9 cellular contexts compared by ENCODE assay signal in genomic region chr11:67289651-67290479, GRCh38. TPM values are rescaled to one million over a fixed set of nuclear protein-coding genes. Genes with fewer than 3 reads are reported as not detected.
DNase-seq lines count a peak whose midpoint lies in the region; ATAC-seq, FAIRE-seq and TF ChIP-seq lines count a peak whose summit lies in the region.
"Had no signal": no experiment of that assay in that cellular context is flagged by ENCODE, and none has a peak within 500 bp of the region (broad histone marks: within the 10 kb centered on the region; RNA-seq: fewer than 3 reads in every experiment).

No MANE protein-coding gene starts in this region.

- peak; percentile 2 to 3 for ATAC-seq in left cardiac atrium
- ATAC-seq in GM19467 (IDR thresholded peaks at IDR 0.05; ENCODE audit: unreplicated experiment) = no peak
- no peak for ATAC-seq in GM21526 (IDR thresholded peaks at IDR 0.05; ENCODE audit: low FRiP score, unreplicated experiment)

- peaks cover 0 to 62% (median 39%) of the 10 kb centered on the region in 4 donors for H3K4me1 ChIP-seq in sigmoid colon

- FAIRE-seq in GM19239 (lab: Jason Lieb, UNC) = no peak

- H3K27me3 ChIP-seq in sigmoid colon = no peaks in the 10 kb centered on the region
- H3K27me3 ChIP-seq: adrenal gland had no signal

- H3K4me1 Mint-ChIP-seq in T-helper 2 cell treated with Interferon-gamma antibody and Interleukin-4, amounts not matched to agents 5 μg/mL and 100 μg/mL, for 36 hours (ENCODE audit: low read depth) = peaks cover 41% of the 10 kb centered on the region
- H3K4me1 Mint-ChIP-seq in activated CD4-positive, alpha-beta memory T cell treated with anti-CD3 and anti-CD28 coated beads, Interleukin-2, amount 10 ng/mL, durations not matched to agents 7 days and 5 days = peaks cover 72% of the 10 kb centered on the region

- no peaks in the 10 kb centered on the region for H3K9me3 Mint-ChIP-seq in T-helper 2 cell treated with Interferon-gamma antibody and Interleukin-4, amounts not matched to agents 5 μg/mL and 100 μg/mL, for 36 hours
- H3K9me3 Mint-ChIP-seq in activated CD4-positive, alpha-beta memory T cell treated with anti-CD3 and anti-CD28 coated beads, Interleukin-2, amount 10 ng/mL, durations not matched to agents 7 days and 5 days = peaks cover 2% of the 10 kb centered on the region

- CTCF ChIA-PET in activated CD4-positive, alpha-beta memory T cell treated with anti-CD3 and anti-CD28 coated beads, Interleukin-2, amount 10 ng/mL, durations not matched to agents 7 days and 5 days (lab: Charles Lee) = interaction anchor here (0.9 to 4.1 kb wide), 6 partner anchors 12 to 28 kb away, joined by 3 to 32 read pairs (median 16); partner anchors contain the start of gene GRK2

- no peak for TF ChIP-seq CTCF in sigmoid colon (IDR thresholded peaks at IDR 0.05)

- H3K27ac ChIP-seq in sigmoid colon = peak overlapping the region; percentile 95 to 97 (median 96)

- intact Hi-C loops in left cardiac atrium (cut with DNase I) = no loop called here
- intact Hi-C loops in sigmoid colon (cut with DNase I) = loop anchor here (2.0 kb wide), 1 partner anchor 27 kb away; no protein-coding TSS in a partner anchor

- peaks cover 64% of the 10 kb centered on the region for H3K36me3 Mint-ChIP-seq in T-helper 2 cell treated with Interferon-gamma antibody and Interleukin-4, amounts not matched to agents 5 μg/mL and 100 μg/mL, for 36 hours (ENCODE audit: low read depth)
- peaks cover 74% of the 10 kb centered on the region for H3K36me3 Mint-ChIP-seq in activated CD4-positive, alpha-beta memory T cell treated with anti-CD3 and anti-CD28 coated beads, Interleukin-2, amount 10 ng/mL, durations not matched to agents 7 days and 5 days (ENCODE audit: low read depth)

- no peak for TF ChIP-seq POLR2A in sigmoid colon (IDR thresholded peaks at IDR 0.05)

- peak overlapping the region; percentile 90 for H3K27ac Mint-ChIP-seq in T-helper 2 cell treated with Interferon-gamma antibody and Interleukin-4, amounts not matched to agents 5 μg/mL and 100 μg/mL, for 36 hours
- H3K27ac Mint-ChIP-seq in activated CD4-positive, alpha-beta memory T cell treated with anti-CD3 and anti-CD28 coated beads, Interleukin-2, amount 10 ng/mL, durations not matched to agents 7 days and 5 days = peak overlapping the region; percentile 87

- POLR2A ChIA-PET in activated CD4-positive, alpha-beta memory T cell treated with anti-CD3 and anti-CD28 coated beads, Interleukin-2, amount 10 ng/mL, durations not matched to agents 7 days and 5 days (lab: Charles Lee) = interaction anchor here (1.2 to 12.9 kb wide), 8 partner anchors 12 to 172 kb away, joined by 3 to 494 read pairs (median 28); partner anchors contain the start of genes GRK2 and SSH3

- H3K36me3 ChIP-seq in sigmoid colon = peaks cover 13 to 39% (median 20%) of the 10 kb centered on the region in 4 donors

- no peaks in the 10 kb centered on the region for H3K9me3 ChIP-seq in sigmoid colon
- H3K9me3 ChIP-seq: adrenal gland had no signal

- DNase-seq in T-helper 2 cell treated with Interferon-gamma antibody and Interleukin-4, amounts not matched to agents 5 μg/mL and 100 μg/mL, for 36 hours (ENCODE audit: low spot score) = no peak
- DNase-seq in T-helper 2 cell = no peak
- DNase-seq in activated CD4-positive, alpha-beta memory T cell treated with anti-CD3 and anti-CD28 coated beads, Interleukin-2, amount 10 ng/mL, durations not matched to agents 7 days and 5 days = no peak
- DNase-seq in left cardiac atrium = peak; percentile 43
- peak; percentile 74 for DNase-seq in sigmoid colon
- DNase-seq in GM19239 (ENCODE audit: insufficient read length, low spot score) = no peak

- WGBS in sigmoid colon, 2 donors = 36 to 40% methylated on average over 36 of the region's 36 CpGs

- H3K27me3 Mint-ChIP-seq in T-helper 2 cell treated with Interferon-gamma antibody and Interleukin-4, amounts not matched to agents 5 μg/mL and 100 μg/mL, for 36 hours (ENCODE audit: low read depth) = no peaks in the 10 kb centered on the region
- no peaks in the 10 kb centered on the region for H3K27me3 Mint-ChIP-seq in activated CD4-positive, alpha-beta memory T cell treated with anti-CD3 and anti-CD28 coated beads, Interleukin-2, amount 10 ng/mL, durations not matched to agents 7 days and 5 days

- H3K4me3 Mint-ChIP-seq in T-helper 2 cell treated with Interferon-gamma antibody and Interleukin-4, amounts not matched to agents 5 μg/mL and 100 μg/mL, for 36 hours = peak overlapping the region; percentile 92
- H3K4me3 Mint-ChIP-seq in activated CD4-positive, alpha-beta memory T cell treated with anti-CD3 and anti-CD28 coated beads, Interleukin-2, amount 10 ng/mL, durations not matched to agents 7 days and 5 days = peak overlapping the region; percentile 94

- TF ChIP-seq EP300 in sigmoid colon (IDR thresholded peaks at IDR 0.05) = no peak

- H3K4me3 ChIP-seq in sigmoid colon = peak overlapping the region; percentile 81 to 91 (median 84)

RNA-seq across cellular contexts. Expression of gene ANKRD13D, which starts 0.8 kb away (rescaled TPM):
- total RNA-seq in activated CD4-positive, alpha-beta memory T cell treated with anti-CD3 and anti-CD28 coated beads, Interleukin-2, amount 10 ng/mL, durations not matched to agents 7 days and 5 days = 100 to 1,000 TPM; 157 to 163 TPM
- total RNA-seq in left cardiac atrium = 10 to 100 TPM; 22.1 to 22.6 TPM
- 10 to 100 TPM; 23.9 to 45.7 (median 24.2) TPM for total RNA-seq in sigmoid colon
- polyA plus RNA-seq in sigmoid colon = 10 to 100 TPM in 2 of 3 donors, 1 to 10 TPM in 1; 9.0 to 42.2 (median 16.8) TPM

RNA-seq across cellular contexts. Expression of gene SSH3, which starts 13.5 kb away (rescaled TPM):
- 10 to 100 TPM; 15.4 to 19.0 TPM for total RNA-seq in activated CD4-positive, alpha-beta memory T cell treated with anti-CD3 and anti-CD28 coated beads, Interleukin-2, amount 10 ng/mL, durations not matched to agents 7 days and 5 days
- total RNA-seq in left cardiac atrium = 10 to 100 TPM; 18.1 to 22.2 TPM
- 10 to 100 TPM; 20.0 to 37.7 (median 26.6) TPM for total RNA-seq in sigmoid colon
- 10 to 100 TPM; 15.6 to 39.0 (median 21.3) TPM for polyA plus RNA-seq in sigmoid colon

RNA-seq across cellular contexts. Expression of gene GRK2, which starts 23.6 kb away (rescaled TPM):
- total RNA-seq in activated CD4-positive, alpha-beta memory T cell treated with anti-CD3 and anti-CD28 coated beads, Interleukin-2, amount 10 ng/mL, durations not matched to agents 7 days and 5 days = 100 to 1,000 TPM; 333 to 338 TPM
- total RNA-seq in left cardiac atrium (10 to 100 TPM; 51.6 to 52.6 TPM), sigmoid colon (10 to 100 TPM; 32.1 to 48.2 (median 38.9) TPM)
- 100 to 1,000 TPM in 1 of 3 donors, 10 to 100 TPM in 2; 88.3 to 152 (median 92.0) TPM for polyA plus RNA-seq in sigmoid colon

Comparison
In these comparisons a context has a peak if more than half of its experiments do, and no peak if none do; other contexts are left out.
1. DNase-seq: peak in left cardiac atrium (single experiment) and sigmoid colon (single experiment); none in T-helper 2 cell treated with Interferon-gamma antibody and Interleukin-4, amounts not matched to agents 5 μg/mL and 100 μg/mL, for 36 hours (single experiment), T-helper 2 cell (0 of 5), activated CD4-positive, alpha-beta memory T cell treated with anti-CD3 and anti-CD28 coated beads, Interleukin-2, amount 10 ng/mL, durations not matched to agents 7 days and 5 days (single experiment) and GM19239 (single experiment).
2. ATAC-seq: peak in left cardiac atrium (2 of 2); none in GM19467 (single experiment) and GM21526 (single experiment).
3. RNA of gene GRK2, which starts 23.6 kb away (total RNA-seq): 333 to 338 TPM in activated CD4-positive, alpha-beta memory T cell treated with anti-CD3 and anti-CD28 coated beads, Interleukin-2, amount 10 ng/mL, durations not matched to agents 7 days and 5 days; 51.6 to 52.6 TPM in left cardiac atrium and 32.1 to 48.2 TPM in sigmoid colon; every median in the first group is over 4 times any median in the second.